21 cellular contexts compared by ENCODE assay signal in genomic region chr14:75013290-75013689, GRCh38. TPM values are rescaled to one million over a fixed set of nuclear protein-coding genes. Genes with fewer than 3 reads are reported as not detected.
DNase-seq lines count a peak whose midpoint lies in the region; ATAC-seq and TF ChIP-seq lines count a peak whose summit lies in the region.
"Had no signal": no experiment of that assay in that cellular context is flagged by ENCODE, and none has a peak within 500 bp of the region (broad histone marks: within the 10 kb centered on the region; RNA-seq: fewer than 3 reads in every experiment).

No MANE protein-coding gene starts in this region.

- no peak overlapping the region for H3K9ac ChIP-seq in mammary epithelial cell (ENCODE audit: insufficient read depth, low read length)

- POLR2A ChIA-PET in MCF 10A (lab: Yijun Ruan, JAX) (interaction anchor here (0.9 to 1.9 kb wide), 4 partner anchors 7 to 50 kb away, joined by 3 to 6 read pairs (median 4); partner anchors contain the start of genes ACYP1 and EIF2B2), PC-9 (lab: Charles Lee; ENCODE audit: unreplicated experiment) (interaction anchor here (0.5 to 0.6 kb wide), 4 partner anchors 34 to 250 kb away, joined by 3 to 14 read pairs (median 3); partner anchors contain the start of gene ZC2HC1C)

- H3K27me3 Mint-ChIP-seq in MCF 10A (ENCODE audit: insufficient read depth, unreplicated experiment) = no peaks in the 10 kb centered on the region
- H3K27me3 Mint-ChIP-seq: CD4-positive, CD25-positive, alpha-beta regulatory T cell had no signal

- peaks cover 30% of the 10 kb centered on the region; the same call in 1 of the 2 replicates for H3F3A ChIP-seq in PC-9 (ENCODE audit: insufficient read depth, low read depth)

- no peaks in the 10 kb centered on the region for H3K9me2 ChIP-seq in PC-9 (ENCODE audit: insufficient read depth)

- H3K27ac ChIP-seq in mammary epithelial cell (ENCODE audit: insufficient read depth, low read depth, low read length) (no peak overlapping the region), right cardiac atrium (ENCODE audit: low read length) (no peak overlapping the region), testis (no peak overlapping the region), PC-9 (no peak overlapping the region)

- H3K36me3 ChIP-seq in mammary epithelial cell (ENCODE audit: insufficient read depth, low read length) = peaks cover 31% of the 10 kb centered on the region
- H3K36me3 ChIP-seq in testis (ENCODE audit: low read depth, missing control alignments) = no peaks in the 10 kb centered on the region
- peaks cover 44% of the 10 kb centered on the region for H3K36me3 ChIP-seq in PC-9 (ENCODE audit: low read depth)

- ATAC-seq in Right ventricle myocardium superior (ENCODE audit: poor library complexity) (peak; percentile 71), right cardiac atrium (peak; percentile 72 to 78), GM21825 (IDR thresholded peaks at IDR 0.05; ENCODE audit: unreplicated experiment) (no peak)
- ATAC-seq: GM23338, HCT116 had no signal

- no peaks in the 10 kb centered on the region for H3K9me3 Mint-ChIP-seq in MCF 10A (ENCODE audit: unreplicated experiment)
- H3K9me3 Mint-ChIP-seq: CD4-positive, CD25-positive, alpha-beta regulatory T cell; GM23338 had no signal

- peaks cover 79% of the 10 kb centered on the region for H3K36me3 Mint-ChIP-seq in MCF 10A (ENCODE audit: insufficient read depth, unreplicated experiment)

- intact Hi-C loops in MCF 10A (cut with micrococcal nuclease) (no loop called here), mammary epithelial cell (cut with micrococcal nuclease) (no loop called here), Right ventricle myocardium superior (cut with DNase I) (no loop called here), right cardiac atrium (cut with DNase I) (loop anchor here in 1 of 4 donors (10.0 kb wide), 1 partner anchor 62 kb away; no protein-coding TSS in a partner anchor), testis (cut with DNase I; ENCODE audit: low total_unique reads) (no loop called here), PC-9 (cut with micrococcal nuclease; ENCODE audit: unreplicated experiment) (no loop called here)

- no peak overlapping the region for H3K4me2 ChIP-seq in mammary epithelial cell (ENCODE audit: insufficient read depth, low read depth, low read length)
- H3K4me2 ChIP-seq in PC-9 = no peak overlapping the region
- H3K4me2 ChIP-seq: GM23338 had no signal

- no peak for TF ChIP-seq CTCF in MCF 10A (IDR thresholded peaks at IDR 0.05; ENCODE audit: unreplicated experiment)
- no peak for TF ChIP-seq CTCF in mammary epithelial cell (conservative IDR thresholded peaks at IDR 0.05 in 1 of 2, IDR thresholded peaks at IDR 0.05 in 1 of 2; ENCODE audit: extremely low read depth in 1 of 2, insufficient read depth in 1 of 2, low read depth in 1 of 2, low read length in 2 of 2)
- no peak for TF ChIP-seq CTCF in testis (IDR thresholded peaks at IDR 0.05)
- no peak for TF ChIP-seq CTCF in PC-9 (conservative IDR thresholded peaks at IDR 0.05)

- dilution Hi-C loops in mammary epithelial cell (cut with HindIII; ENCODE audit: low sequenced_read_pairs) = no loop called here

- TF ChIP-seq POLR2A in testis (IDR thresholded peaks at IDR 0.05) = no peak

- no peak overlapping the region for H3K4me3 Mint-ChIP-seq in MCF 10A (ENCODE audit: unreplicated experiment)
- H3K4me3 Mint-ChIP-seq: CD4-positive, CD25-positive, alpha-beta regulatory T cell; GM23338 had no signal

- H3K79me2 ChIP-seq in mammary epithelial cell (ENCODE audit: insufficient read depth, low read length) (no peaks in the 10 kb centered on the region), PC-9 (ENCODE audit: low read depth) (no peaks in the 10 kb centered on the region)

- no peaks in the 10 kb centered on the region for H3K4me1 Mint-ChIP-seq in MCF 10A (ENCODE audit: insufficient read depth, unreplicated experiment)
- H3K4me1 Mint-ChIP-seq: GM23338 had no signal

- H4K20me1 ChIP-seq in mammary epithelial cell (ENCODE audit: insufficient read depth, low read length) (no peaks in the 10 kb centered on the region), PC-9 (ENCODE audit: insufficient read depth) (no peaks in the 10 kb centered on the region)

- DNase-seq in MCF 10A (ENCODE audit: unreplicated experiment) (no peak), mammary epithelial cell (no peak), Right ventricle myocardium superior (peak; percentile 53), right cardiac atrium (peak; percentile 40 to 81 (median 76)), testis (peak; percentile 65), NCI-H2029 treated with DMSO at 0.1 percent for 48 hours (lab: John Stamatoyannopoulos, UW) (no peak), PC-9 (no peak)
- DNase-seq: BE2C; Caco-2; CD4-positive, CD25-positive, alpha-beta regulatory T cell; Kasumi-1; MM.1S; NCI-H1092 treated with DMSO at 0.1 percent for 48 hours; NCI-H1694; NCI-H2107; NCI-H510A treated with DMSO at 0.1 percent for 48 hours; NCI-H774; SIG-M5 had no signal

- H2AFZ ChIP-seq in mammary epithelial cell (ENCODE audit: low read depth, low read length) (no peak overlapping the region), PC-9 (no peak overlapping the region)
- H2AFZ ChIP-seq: GM23338 had no signal

- CTCF ChIA-PET in MCF 10A (lab: Yijun Ruan, JAX) = interaction anchor here (0.6 to 0.9 kb wide), 4 partner anchors 9 to 72 kb away, joined by 3 to 5 read pairs (median 3); no protein-coding TSS in a partner anchor
- CTCF ChIA-PET in mammary epithelial cell (lab: Charles Lee; ENCODE audit: low non-redundant PET) = no interaction called here
- CTCF ChIA-PET in PC-9 (lab: Charles Lee) = no interaction called here

- H3K9me3 ChIP-seq in mammary epithelial cell (replicated peaks; ENCODE audit: insufficient read depth, low read length) (no peaks in the 10 kb centered on the region), right cardiac atrium (ENCODE audit: control insufficient read depth, low read length) (no peaks in the 10 kb centered on the region), testis (no peaks in the 10 kb centered on the region), PC-9 (ENCODE audit: insufficient read depth, low read depth) (no peaks in the 10 kb centered on the region)
- H3K9me3 ChIP-seq: BE2C, Caco-2 had no signal

- no peak overlapping the region for H3K4me3 ChIP-seq in mammary epithelial cell (replicated peaks in 1 of 3; ENCODE audit: insufficient read depth in 1 of 3, low read depth in 2 of 3, low read length in 3 of 3)
- H3K4me3 ChIP-seq in right cardiac atrium (ENCODE audit: low read length) = no peak overlapping the region
- H3K4me3 ChIP-seq in testis = no peak overlapping the region
- H3K4me3 ChIP-seq in PC-9 = no peak overlapping the region
- H3K4me3 ChIP-seq: GM23338 had no signal

- in situ Hi-C loops in mammary epithelial cell (cut with MboI; ENCODE audit: low sequenced_read_pairs in 2 of 2) = no loop called here

- WGBS in mammary epithelial cell (ENCODE audit: low coverage, missing lambda C conversion rate) = 48% methylated on average over 6 of the region's 6 CpGs
- WGBS in right cardiac atrium = 56% methylated on average over 6 of the region's 6 CpGs
- WGBS in testis, 2 donors = 41 to 46% methylated on average over 6 of the region's 6 CpGs

- H3K4me1 ChIP-seq in mammary epithelial cell (ENCODE audit: insufficient read depth, low read length) = peaks cover 9% of the 10 kb centered on the region
- H3K4me1 ChIP-seq in right cardiac atrium (ENCODE audit: control insufficient read depth, insufficient read depth, low read length) = peaks cover 6% of the 10 kb centered on the region
- peaks cover 9% of the 10 kb centered on the region for H3K4me1 ChIP-seq in testis
- H3K4me1 ChIP-seq in PC-9 (replicated peaks; ENCODE audit: insufficient read depth) = peaks cover 3% of the 10 kb centered on the region
- H3K4me1 ChIP-seq: BE2C had no signal

- H3K27ac Mint-ChIP-seq in MCF 10A (ENCODE audit: low read depth, unreplicated experiment) = peak overlapping the region; percentile 44
- H3K27ac Mint-ChIP-seq: GM23338 had no signal

- H3K27me3 ChIP-seq in mammary epithelial cell (ENCODE audit: insufficient read depth, low read length) (no peaks in the 10 kb centered on the region), right cardiac atrium (ENCODE audit: control insufficient read depth, insufficient read depth) (no peaks in the 10 kb centered on the region), testis (no peaks in the 10 kb centered on the region), PC-9 (ENCODE audit: insufficient read depth, low read depth) (no peaks in the 10 kb centered on the region)
- H3K27me3 ChIP-seq: BE2C had no signal

- no TSS peak for BruUV-seq in MCF 10A (replicated peaks; lab: Mats Ljungman, UMichigan)
- no TSS peak for BruUV-seq in mammary epithelial cell (replicated peaks; lab: Mats Ljungman, UMichigan)
- BruUV-seq in PC-9 (replicated peaks; lab: Mats Ljungman, UMichigan) = no TSS peak

RNA-seq across cellular contexts. Expression of gene EIF2B2, which starts 10.6 kb away (rescaled TPM):
- total RNA-seq in MCF 10A (2022) (53.8 and 57.9 TPM in 2 replicates), mammary epithelial cell (10 to 100 TPM; 47.8 to 57.3 TPM), Right ventricle myocardium superior (29.5 TPM), right cardiac atrium (10 to 100 TPM; 29.4 to 39.9 (median 35.9) TPM), testis (10 to 100 TPM; 39.4 to 40.4 TPM), PC-9 (2021) (131 and 139 TPM in 2 replicates)
- polyA plus RNA-seq in mammary epithelial cell (127 TPM), right cardiac atrium (25.9 TPM), testis (ENCODE audit: insufficient read depth, low read depth, low replicate concordance) (124 TPM)
- polyA minus RNA-seq in mammary epithelial cell = 24.7 TPM

RNA-seq across cellular contexts. Expression of gene MLH3, which starts 38.0 kb away (rescaled TPM):
- total RNA-seq in MCF 10A (2022) (28.2 and 29.9 TPM in 2 replicates), mammary epithelial cell (10 to 100 TPM; 11.9 to 15.8 TPM), Right ventricle myocardium superior (21.8 TPM), right cardiac atrium (10 to 100 TPM; 23.2 to 27.7 (median 25.1) TPM), testis (10 to 100 TPM; 31.8 to 36.2 TPM), PC-9 (2021) (47.6 and 48.7 TPM in 2 replicates)
- polyA plus RNA-seq in mammary epithelial cell (5.5 TPM), right cardiac atrium (12.5 TPM), testis (ENCODE audit: insufficient read depth, low read depth, low replicate concordance) (21.5 TPM)
- polyA minus RNA-seq in mammary epithelial cell = 20.7 TPM

RNA-seq across cellular contexts. Expression of gene ACYP1, which starts 50.5 kb away (rescaled TPM):
- 11.7 and 19.9 TPM in 2 replicates for total RNA-seq in MCF 10A (2022)
- total RNA-seq in mammary epithelial cell = 10 to 100 TPM in 1 of 2 donors, 1 to 10 TPM in 1; 5.3 to 27.0 TPM
- polyA plus RNA-seq in mammary epithelial cell = 25.7 TPM
- 24.4 TPM for polyA minus RNA-seq in mammary epithelial cell
- total RNA-seq in Right ventricle myocardium superior = 11.9 TPM
- 10 to 100 TPM; 10.2 to 14.2 (median 11.5) TPM for total RNA-seq in right cardiac atrium
- polyA plus RNA-seq in right cardiac atrium = 24.0 TPM
- 10 to 100 TPM; 20.1 to 24.4 TPM for total RNA-seq in testis
- polyA plus RNA-seq in testis (ENCODE audit: insufficient read depth, low read depth, low replicate concordance) = 38.8 TPM
- total RNA-seq in PC-9 (2021) = 46.5 and 98.9 TPM in 2 replicates

RNA-seq across cellular contexts. Expression of gene ZC2HC1C, which starts 56.2 kb away (rescaled TPM):
- total RNA-seq in MCF 10A (2022) (1.3 and 2.2 TPM in 2 replicates), mammary epithelial cell (under 1 TPM; 0.17 to 0.89 TPM), Right ventricle myocardium superior (11.3 TPM), right cardiac atrium (10 to 100 TPM in 1 of 4 donors, 1 to 10 TPM in 3; 6.9 to 10.8 (median 9.1) TPM), testis (10 to 100 TPM; 35.2 to 63.5 TPM), PC-9 (2021) (11.9 and 13.8 TPM in 2 replicates)
- polyA plus RNA-seq in mammary epithelial cell (0.94 TPM), right cardiac atrium (8.4 TPM), testis (ENCODE audit: insufficient read depth, low read depth, low replicate concordance) (233 TPM)
- not detected for polyA minus RNA-seq in mammary epithelial cell

RNA-seq across cellular contexts. Expression of gene PGF, which starts 57.9 kb away (rescaled TPM):
- total RNA-seq in MCF 10A (2022) (1.3 and 2.1 TPM in 2 replicates), mammary epithelial cell (10 to 100 TPM; 16.5 to 31.9 TPM), Right ventricle myocardium superior (5.1 TPM), right cardiac atrium (1 to 10 TPM; 2.9 to 5.9 (median 4.1) TPM), testis (10 to 100 TPM in 1 of 2 donors, 1 to 10 TPM in 1; 6.5 to 11.5 TPM), PC-9 (2021) (8.9 and 11.7 TPM in 2 replicates)
- polyA plus RNA-seq in mammary epithelial cell (24.0 TPM), right cardiac atrium (4.3 TPM), testis (ENCODE audit: insufficient read depth, low read depth, low replicate concordance) (5.4 TPM)
- polyA minus RNA-seq in mammary epithelial cell = 18.0 TPM
- total RNA-seq: CD4-positive, CD25-positive, alpha-beta regulatory T cell had no signal

Comparison
In these comparisons a context has a peak if more than half of its experiments do, and no peak if none do; other contexts are left out.
1. DNase-seq: peak in Right ventricle myocardium superior (single experiment), right cardiac atrium (3 of 3) and testis (single experiment); none in MCF 10A (single experiment), mammary epithelial cell (single experiment), NCI-H2029 treated with DMSO at 0.1 percent for 48 hours (single experiment) and PC-9 (0 of 2).